ENCODE assay signal across 9 cellular contexts in genomic region chr6:149925253-149925973, GRCh38. TPM values are rescaled to one million over a fixed set of nuclear protein-coding genes. Genes with fewer than 3 reads are reported as not detected.
DNase-seq lines count a peak whose midpoint lies in the region; TF ChIP-seq lines count a peak whose summit lies in the region.
"Had no signal": no experiment of that assay in that cellular context is flagged by ENCODE, and none has a peak within 500 bp of the region (broad histone marks: within the 10 kb centered on the region; RNA-seq: fewer than 3 reads in every experiment).

No MANE protein-coding gene starts in this region.

- H3K4me1 Mint-ChIP-seq in CD8-positive, alpha-beta memory T cell: peaks cover 25 to 37% (median 26%) of the 10 kb centered on the region in 3 donors

- H2AFZ ChIP-seq in fibroblast of lung (ENCODE audit: low read length) (peak overlapping the region; percentile 91), osteoblast (ENCODE audit: low read length) (peak overlapping the region; percentile 94)

- no peak for TF ChIP-seq CTCF in Peyer's patch (IDR thresholded peaks at IDR 0.05)
- no peak for TF ChIP-seq CTCF in fibroblast of lung (conservative IDR thresholded peaks at IDR 0.05 in 1 of 2, IDR thresholded peaks at IDR 0.05 in 1 of 2; ENCODE audit: low read depth in 1 of 2, low read length in 2 of 2)
- no peak for TF ChIP-seq CTCF in osteoblast (IDR thresholded peaks at IDR 0.05; ENCODE audit: extremely low read depth, low read depth, low read length)

- TF ChIP-seq POLR2A in Peyer's patch (IDR thresholded peaks at IDR 0.05): no peak

- no peak for DNase-seq in CD8-positive, alpha-beta memory T cell
- no peak for DNase-seq in Peyer's patch
- DNase-seq in fibroblast of lung (ENCODE audit: low read depth in 2 of 2): peak in 1 of 2 donors; percentile 9
- DNase-seq in osteoblast (ENCODE audit: insufficient read length, low spot score, missing footprints): peak; percentile 42
- DNase-seq in NCI-H146 (lab: John Stamatoyannopoulos, UW): no peak
- DNase-seq in Kasumi-1 (lab: John Stamatoyannopoulos, UW): no peak
- no peak for DNase-seq in NCI-H2081 treated with DMSO at 0.1 percent for 48 hours (lab: John Stamatoyannopoulos, UW)
- DNase-seq in AML-193 (lab: John Stamatoyannopoulos, UW): no peak

- H3K27me3 ChIP-seq in CD8-positive, alpha-beta memory T cell (ENCODE audit: insufficient read depth, low read length, poor library complexity, severe bottlenecking): peaks cover 59% of the 10 kb centered on the region
- H3K27me3 ChIP-seq in Peyer's patch: no peaks in the 10 kb centered on the region
- peaks cover 9% of the 10 kb centered on the region for H3K27me3 ChIP-seq in fibroblast of lung (ENCODE audit: control insufficient read depth, insufficient read depth, low read length)
- H3K27me3 ChIP-seq in osteoblast (ENCODE audit: insufficient read depth, low read length): peaks cover 14% of the 10 kb centered on the region

- no peak overlapping the region for H3K27ac Mint-ChIP-seq in CD8-positive, alpha-beta memory T cell

- H3K4me2 ChIP-seq in fibroblast of lung (ENCODE audit: extremely low read depth, insufficient read depth, low read length) (peak overlapping the region; percentile 77), osteoblast (ENCODE audit: insufficient read depth, low read length) (peak overlapping the region; percentile 95)

- no peaks in the 10 kb centered on the region for H4K20me1 ChIP-seq in fibroblast of lung (ENCODE audit: control insufficient read depth, extremely low read depth, insufficient read depth, low read length)
- no peaks in the 10 kb centered on the region for H4K20me1 ChIP-seq in osteoblast (ENCODE audit: insufficient read depth, low read length)

- peak overlapping the region; percentile 58 for H3K9ac ChIP-seq in fibroblast of lung (ENCODE audit: insufficient read depth, low read length)

- CTCF ChIA-PET in CD8-positive, alpha-beta memory T cell (lab: Charles Lee): interaction anchor here (0.9 to 1.2 kb wide), 3 partner anchors 10 to 85 kb away, joined by 3 to 4 read pairs (median 3); no protein-coding TSS in a partner anchor

- H3K9me3 ChIP-seq in CD8-positive, alpha-beta memory T cell (ENCODE audit: low read length): no peaks in the 10 kb centered on the region
- no peaks in the 10 kb centered on the region for H3K9me3 ChIP-seq in Peyer's patch
- H3K9me3 ChIP-seq in fibroblast of lung (ENCODE audit: control insufficient read depth, insufficient read depth, low read depth, low read length): no peaks in the 10 kb centered on the region
- H3K9me3 ChIP-seq in osteoblast (ENCODE audit: low read depth, low read length): no peaks in the 10 kb centered on the region

- H3K4me3 Mint-ChIP-seq in CD8-positive, alpha-beta memory T cell: peak overlapping the region in 4 of 7 donors; percentile 19 to 64 (median 34)

- H3K27me3 Mint-ChIP-seq in CD8-positive, alpha-beta memory T cell: peaks cover 81 to 91% of the 10 kb centered on the region in 2 donors

- no peak overlapping the region for H3K27ac ChIP-seq in CD8-positive, alpha-beta memory T cell (ENCODE audit: low read depth, low read length)
- H3K27ac ChIP-seq in Peyer's patch (no peak overlapping the region), fibroblast of lung (ENCODE audit: insufficient read depth, low read length) (no peak overlapping the region), osteoblast (ENCODE audit: low read depth, low read length) (peak overlapping the region; percentile 58)

- no peak overlapping the region for H3K4me3 ChIP-seq in CD8-positive, alpha-beta memory T cell (ENCODE audit: low read length)
- peak overlapping the region; percentile 23 to 57 (median 38) for H3K4me3 ChIP-seq in Peyer's patch
- peak overlapping the region; percentile 40 to 61 (median 46) for H3K4me3 ChIP-seq in fibroblast of lung (replicated peaks in 1 of 4; ENCODE audit: control extremely low read depth in 1 of 4, insufficient read depth in 1 of 4, low read depth in 3 of 4, low read length in 4 of 4)
- H3K4me3 ChIP-seq in osteoblast (ENCODE audit: insufficient read depth, low read length): peak overlapping the region; percentile 78

- peaks cover 0 to 2% (median 0%) of the 10 kb centered on the region in 5 donors for H3K9me3 Mint-ChIP-seq in CD8-positive, alpha-beta memory T cell

- H3K36me3 ChIP-seq in CD8-positive, alpha-beta memory T cell (ENCODE audit: insufficient read depth, low read length): no peaks in the 10 kb centered on the region
- H3K36me3 ChIP-seq in Peyer's patch (no peaks in the 10 kb centered on the region), fibroblast of lung (ENCODE audit: control insufficient read depth, insufficient read depth, low read length) (no peaks in the 10 kb centered on the region), osteoblast (ENCODE audit: insufficient read depth, low read length) (no peaks in the 10 kb centered on the region)

- no peaks in the 10 kb centered on the region for H3K36me3 Mint-ChIP-seq in CD8-positive, alpha-beta memory T cell

- H3K79me2 ChIP-seq in fibroblast of lung (ENCODE audit: control insufficient read depth, insufficient read depth, low read length) (no peaks in the 10 kb centered on the region), osteoblast (ENCODE audit: insufficient read depth, low read length) (no peaks in the 10 kb centered on the region)

- peaks cover 20% of the 10 kb centered on the region for H3K4me1 ChIP-seq in CD8-positive, alpha-beta memory T cell (ENCODE audit: insufficient read depth, low read length)
- H3K4me1 ChIP-seq in Peyer's patch (peaks cover 3 to 12% (median 9%) of the 10 kb centered on the region in 4 donors), fibroblast of lung (ENCODE audit: control insufficient read depth, extremely low read depth, insufficient read depth, low read length) (peaks cover 6% of the 10 kb centered on the region), osteoblast (ENCODE audit: insufficient read depth, low read length) (peaks cover 7% of the 10 kb centered on the region)

- POLR2A ChIA-PET in CD8-positive, alpha-beta memory T cell (lab: Charles Lee): no interaction called here

RNA-seq across cellular contexts. Expression of gene RAET1G, which starts 2.5 kb away (rescaled TPM):
- total RNA-seq in CD8-positive, alpha-beta memory T cell: not detected
- polyA plus RNA-seq in CD8-positive, alpha-beta memory T cell: not detected
- total RNA-seq in Peyer's patch (not detected), fibroblast of lung (3.3 and 8.8 TPM in 2 replicates), osteoblast (1.5 and 1.8 TPM in 2 replicates)
- polyA plus RNA-seq in fibroblast of lung: 3.3 and 8.9 TPM in 2 replicates
- polyA plus RNA-seq in fibroblast of lung (2012): 3.7 and 9.9 TPM in 2 replicates
- 1.8 and 10.8 TPM in 2 replicates for polyA minus RNA-seq in fibroblast of lung (ENCODE audit: low replicate concordance)

RNA-seq across cellular contexts. Expression of gene ULBP2, which starts 16.4 kb away (rescaled TPM):
- total RNA-seq in CD8-positive, alpha-beta memory T cell: under 1 TPM; 0.48 to 0.51 TPM
- polyA plus RNA-seq in CD8-positive, alpha-beta memory T cell: 0.68 TPM
- total RNA-seq in Peyer's patch: not detected
- 1.0 and 1.8 TPM in 2 replicates for total RNA-seq in fibroblast of lung
- polyA plus RNA-seq in fibroblast of lung: 6.9 and 10.0 TPM in 2 replicates
- polyA plus RNA-seq in fibroblast of lung (2012): 4.3 and 6.1 TPM in 2 replicates
- polyA minus RNA-seq in fibroblast of lung (ENCODE audit: low replicate concordance): 1.7 and 3.3 TPM in 2 replicates
- total RNA-seq in osteoblast: 2.5 and 3.2 TPM in 2 replicates

RNA-seq across cellular contexts. Expression of gene RAET1E, which starts 27.5 kb away (rescaled TPM):
- total RNA-seq in CD8-positive, alpha-beta memory T cell: not detected
- polyA plus RNA-seq in CD8-positive, alpha-beta memory T cell: not detected
- total RNA-seq in Peyer's patch (not detected), fibroblast of lung (0.51 and 1.5 TPM in 2 replicates), osteoblast (0.36 and 0.88 TPM in 2 replicates)
- 0.12 and 0.70 TPM in 2 replicates for polyA plus RNA-seq in fibroblast of lung
- 0.13 and 0.89 TPM in 2 replicates for polyA plus RNA-seq in fibroblast of lung (2012)
- 0.63 TPM in 1 of 2 replicates, not detected in the other for polyA minus RNA-seq in fibroblast of lung (ENCODE audit: low replicate concordance)
- total RNA-seq: temporal lobe had no signal

RNA-seq across cellular contexts. Expression of gene ULBP1, which starts 38.3 kb away (rescaled TPM):
- total RNA-seq in CD8-positive, alpha-beta memory T cell: under 1 TPM; 0.60 to 0.74 TPM
- not detected for polyA plus RNA-seq in CD8-positive, alpha-beta memory T cell
- not detected for total RNA-seq in Peyer's patch
- 0.26 and 0.83 TPM in 2 replicates for total RNA-seq in fibroblast of lung
- 1.1 and 2.1 TPM in 2 replicates for polyA plus RNA-seq in fibroblast of lung
- 0.89 and 1.5 TPM in 2 replicates for polyA plus RNA-seq in fibroblast of lung (2012)
- 1.5 TPM in 1 of 2 replicates, not detected in the other for polyA minus RNA-seq in fibroblast of lung (ENCODE audit: low replicate concordance)
- total RNA-seq in osteoblast: 0.72 and 0.88 TPM in 2 replicates
